ENCODE assay signal across 8 cellular contexts in the genomic region with DNA sequence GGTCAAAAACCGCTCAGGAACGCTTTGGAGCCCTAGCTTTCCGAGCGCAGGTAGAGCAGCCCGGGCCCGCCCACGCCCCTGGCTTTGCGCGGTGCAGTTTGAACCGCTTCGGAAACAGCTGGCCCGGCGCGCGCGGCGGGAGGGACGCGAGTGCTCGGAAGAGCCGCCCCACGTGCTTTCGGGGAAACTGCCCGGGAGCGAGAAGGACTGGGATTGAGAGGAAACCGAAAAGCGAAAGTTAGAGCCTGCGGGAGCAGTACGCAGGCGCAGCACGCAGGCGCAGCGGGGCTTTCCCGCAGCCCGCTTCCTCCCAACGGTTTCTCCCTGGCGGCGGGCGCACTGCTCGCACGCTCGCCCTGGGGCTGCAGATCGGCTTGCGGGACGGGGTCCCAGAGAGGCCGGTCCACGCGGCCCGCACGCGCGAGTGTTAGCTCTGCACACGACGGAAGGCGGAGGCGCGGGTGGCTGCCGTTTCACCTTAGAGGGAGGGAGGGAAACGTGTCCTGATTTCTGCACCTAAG. TPM values are rescaled to one million over a fixed set of nuclear protein-coding genes. Genes with fewer than 3 reads are reported as not detected.
A peak's percentile ranks its signal among the peaks of the same experiment; 100 is the strongest.
DNase-seq lines count a peak whose midpoint lies in the region; ATAC-seq and TF ChIP-seq lines count a peak whose summit lies in the region.

No MANE protein-coding gene starts in this region.

- H3F3A ChIP-seq in SK-N-SH (replicated peaks; ENCODE audit: insufficient read depth) = peaks cover 5% of the 10 kb centered on the region

- peaks cover 0 to 8% of the 10 kb centered on the region in 2 experiments; a peak in 3 of 4 replicates for H3K4me1 ChIP-seq in SK-N-SH (ENCODE audit: control insufficient read depth in 1 of 2, insufficient read depth in 2 of 2, low read depth in 1 of 2, low read length in 1 of 2)
- H3K4me1 ChIP-seq in parathyroid adenoma = no peaks in the 10 kb centered on the region
- H3K4me1 ChIP-seq in tibial nerve = peaks cover 0 to 16% (median 10%) of the 10 kb centered on the region in 4 donors

- peak; percentile 96 for TF ChIP-seq POLR2A in GM10847 (IDR thresholded peaks at IDR 0.05; ENCODE audit: extremely low read depth, insufficient read length)
- peak; percentile 68 to 86 for TF ChIP-seq POLR2A in tibial nerve (IDR thresholded peaks at IDR 0.05)

- H3K27ac Mint-ChIP-seq in activated naive CD8-positive, alpha-beta T cell treated with anti-CD3 and anti-CD28 coated beads, Interleukin-2, amount 10 ng/mL, durations not matched to agents 7 days and 5 days = no peak overlapping the region

- H3K9ac ChIP-seq in SK-N-SH (peak overlapping the region; percentile 66), parathyroid adenoma (no peak overlapping the region)

- no peak for TF ChIP-seq RAD21 in SK-N-SH (IDR thresholded peaks at IDR 0.05; ENCODE audit: low read length)

- H2AFZ ChIP-seq in SK-N-SH (ENCODE audit: low read depth) (peak overlapping the region; percentile 77), parathyroid adenoma (peak overlapping the region; percentile 83)

- peak; percentile 12; the same call in 1 of the 2 replicates for TF ChIP-seq CTCF in SK-N-SH (IDR thresholded peaks at IDR 0.05)
- no peak for TF ChIP-seq CTCF in parathyroid adenoma (IDR thresholded peaks at IDR 0.05)
- TF ChIP-seq CTCF in tibial nerve (IDR thresholded peaks at IDR 0.05) = peak in 2 of 5 experiments; percentile 57 to 68

- POLR2A ChIA-PET in SK-N-SH (lab: Yijun Ruan, JAX) = interaction anchor here (1.3 to 1.7 kb wide), 2 partner anchors 9 to 139 kb away, joined by 5 to 10 read pairs; no protein-coding TSS in a partner anchor
- POLR2A ChIA-PET in activated naive CD8-positive, alpha-beta T cell treated with anti-CD3 and anti-CD28 coated beads, Interleukin-2, amount 10 ng/mL, durations not matched to agents 7 days and 5 days (lab: Charles Lee) = interaction anchor here (0.5 to 3.5 kb wide), 24 partner anchors 9 to 632 kb away, joined by 3 to 73 read pairs (median 6); partner anchors contain the start of genes GLS and STAT4

- TF ChIP-seq EP300 in SK-N-SH (IDR thresholded peaks at IDR 0.05; ENCODE audit: borderline replicate concordance in 1 of 2, low read depth in 1 of 2, low read length in 1 of 2) = peak; percentile 100
- peak; percentile 99 for TF ChIP-seq EP300 in tibial nerve (IDR thresholded peaks at IDR 0.05)

- H3K9me3 ChIP-seq in SK-N-SH (no peaks in the 10 kb centered on the region), parathyroid adenoma (ENCODE audit: control insufficient read depth, low read length) (no peaks in the 10 kb centered on the region), tibial nerve (no peaks in the 10 kb centered on the region)

- no peaks in the 10 kb centered on the region for H3K27me3 ChIP-seq in SK-N-SH (ENCODE audit: insufficient read depth)
- no peaks in the 10 kb centered on the region for H3K27me3 ChIP-seq in parathyroid adenoma (ENCODE audit: control insufficient read depth, insufficient read depth, low read length)
- H3K27me3 ChIP-seq in tibial nerve = no peaks in the 10 kb centered on the region

- ATAC-seq in HG02623 (IDR thresholded peaks at IDR 0.05; ENCODE audit: unreplicated experiment) (peak; percentile 63), Right ventricle myocardium superior (ENCODE audit: poor library complexity) (peak; percentile 100)
- peak; percentile 80 for ATAC-seq in activated naive CD8-positive, alpha-beta T cell treated with anti-CD3 and anti-CD28 coated beads, Interleukin-2, amount 10 ng/mL, durations not matched to agents 7 days and 5 days (ENCODE audit: low read depth)

- no peaks in the 10 kb centered on the region for H4K20me1 ChIP-seq in SK-N-SH (ENCODE audit: insufficient read depth)

- no peak overlapping the region for H3K4me3 Mint-ChIP-seq in activated naive CD8-positive, alpha-beta T cell treated with anti-CD3 and anti-CD28 coated beads, Interleukin-2, amount 10 ng/mL, durations not matched to agents 7 days and 5 days

- H3K27ac ChIP-seq in SK-N-SH (ENCODE audit: low read depth in 2 of 2, low read length in 1 of 2) = peak overlapping the region; percentile 65 to 94
- H3K27ac ChIP-seq in parathyroid adenoma = peak overlapping the region; percentile 61
- peak overlapping the region; percentile 76 to 96 (median 85) for H3K27ac ChIP-seq in tibial nerve

- H3K27me3 Mint-ChIP-seq in activated naive CD8-positive, alpha-beta T cell treated with anti-CD3 and anti-CD28 coated beads, Interleukin-2, amount 10 ng/mL, durations not matched to agents 7 days and 5 days = no peaks in the 10 kb centered on the region

- H3K4me3 ChIP-seq in SK-N-SH (ENCODE audit: low read depth in 2 of 2, low read length in 1 of 2) (peak overlapping the region; percentile 75 to 79), parathyroid adenoma (ENCODE audit: low read depth, low read length) (peak overlapping the region; percentile 95), tibial nerve (peak overlapping the region; percentile 61 to 89 (median 74))

- H3K36me3 Mint-ChIP-seq in activated naive CD8-positive, alpha-beta T cell treated with anti-CD3 and anti-CD28 coated beads, Interleukin-2, amount 10 ng/mL, durations not matched to agents 7 days and 5 days = peaks cover 15% of the 10 kb centered on the region

- intact Hi-C loops in Right ventricle myocardium superior (cut with DNase I) = loop anchor here (10.0 kb wide), 1 partner anchor 175 kb away; no protein-coding TSS in a partner anchor

- peaks cover 8% of the 10 kb centered on the region for H3K9me3 Mint-ChIP-seq in activated naive CD8-positive, alpha-beta T cell treated with anti-CD3 and anti-CD28 coated beads, Interleukin-2, amount 10 ng/mL, durations not matched to agents 7 days and 5 days

- CTCF ChIA-PET in SK-N-SH (lab: Yijun Ruan, JAX) = interaction anchor here (0.7 to 1.3 kb wide), 3 partner anchors 10 to 170 kb away, joined by 3 to 4 read pairs (median 3); no protein-coding TSS in a partner anchor

- no peaks in the 10 kb centered on the region for H3K79me2 ChIP-seq in SK-N-SH (ENCODE audit: insufficient read depth)
- no peaks in the 10 kb centered on the region for H3K79me2 ChIP-seq in parathyroid adenoma

- H3K9me2 ChIP-seq in SK-N-SH = no peaks in the 10 kb centered on the region

- peak; percentile 93 for DNase-seq in NCI-H1092 treated with DMSO at 0.1 percent for 48 hours (lab: John Stamatoyannopoulos, UW)
- DNase-seq in SK-N-SH = peak; percentile 98
- peak; percentile 99 for DNase-seq in activated naive CD8-positive, alpha-beta T cell treated with anti-CD3 and anti-CD28 coated beads, Interleukin-2, amount 10 ng/mL, durations not matched to agents 7 days and 5 days
- peak; percentile 95 for DNase-seq in Right ventricle myocardium superior
- peak; percentile 83 to 86 for DNase-seq in tibial nerve (ENCODE audit: low spot score in 2 of 2)

- peaks cover 32% of the 10 kb centered on the region for H3K4me1 Mint-ChIP-seq in activated naive CD8-positive, alpha-beta T cell treated with anti-CD3 and anti-CD28 coated beads, Interleukin-2, amount 10 ng/mL, durations not matched to agents 7 days and 5 days

- H3K36me3 ChIP-seq in SK-N-SH (replicated peaks in 1 of 2; ENCODE audit: control insufficient read depth in 1 of 2, insufficient read depth in 2 of 2, low read length in 1 of 2) (no peaks in the 10 kb centered on the region), parathyroid adenoma (ENCODE audit: control insufficient read depth, insufficient read depth, low read length) (no peaks in the 10 kb centered on the region), tibial nerve (no peaks in the 10 kb centered on the region)

- WGBS in SK-N-SH (ENCODE audit: low lambda C conversion rate) = 1% methylated on average over 42 of the region's 59 CpGs
- 0% methylated on average over 39 to 48 of the region's 59 CpGs for WGBS in tibial nerve, 2 donors

- H3K4me2 ChIP-seq in SK-N-SH (peak overlapping the region; percentile 78), parathyroid adenoma (ENCODE audit: low read length) (peak overlapping the region; percentile 99)

TF ChIP-seq in SK-N-SH, 30 proteins besides CTCF, POLR2A, EP300 and RAD21 (continues in another document):
- TF ChIP-seq ZBTB33 (IDR thresholded peaks at IDR 0.05; ENCODE audit: borderline replicate concordance, low read depth) (peak; percentile 95), JUND (IDR thresholded peaks at IDR 0.05) (peak; percentile 85), MEF2A (IDR thresholded peaks at IDR 0.05; ENCODE audit: borderline replicate concordance, low read depth) (no peak; the same call in 1 of the 2 replicates), TAF1 (IDR thresholded peaks at IDR 0.05; ENCODE audit: borderline replicate concordance, low read depth, low read length) (peak; percentile 91), SMC3 (IDR thresholded peaks at IDR 0.05; ENCODE audit: low read depth, low read length) (no peak), NRF1 (IDR thresholded peaks at IDR 0.05; ENCODE audit: low read depth, low read length) (peak; percentile 95), FOSL2 (IDR thresholded peaks at IDR 0.05; ENCODE audit: borderline replicate concordance, low read depth) (no peak; the same call in 1 of the 2 replicates)

RNA-seq across cellular contexts. Expression of gene STAT1, which starts 6.3 kb away (rescaled TPM):
- polyA plus RNA-seq in SK-N-SH (2012; rRNA removed) = 22.1 and 26.9 TPM in 2 replicates
- polyA plus RNA-seq in SK-N-SH (2012; cell fraction: cytosol; rRNA removed) = 25.8 and 27.2 TPM in 2 replicates
- polyA plus RNA-seq in SK-N-SH (2012; cell fraction: nucleus; rRNA removed) = 25.9 and 30.7 TPM in 2 replicates
- 100 to 1,000 TPM; 544 to 571 TPM for total RNA-seq in activated naive CD8-positive, alpha-beta T cell treated with anti-CD3 and anti-CD28 coated beads, Interleukin-2, amount 10 ng/mL, durations not matched to agents 7 days and 5 days
- total RNA-seq in Right ventricle myocardium superior (31.5 TPM), tibial nerve (10 to 100 TPM; 40.2 to 73.9 (median 65.6) TPM)

Comparison
In these comparisons a context has a peak if more than half of its experiments do, and no peak if none do; other contexts are left out.
1. Peak in every context shown above with its lines: DNase-seq, ATAC-seq, H3K4me3 ChIP-seq and H3K27ac ChIP-seq.
2. RNA of gene STAT1, which starts 6.3 kb away (total RNA-seq): 544 to 571 TPM in activated naive CD8-positive, alpha-beta T cell treated with anti-CD3 and anti-CD28 coated beads, Interleukin-2, amount 10 ng/mL, durations not matched to agents 7 days and 5 days; 40.2 to 73.9 TPM in tibial nerve and 31.5 TPM in Right ventricle myocardium superior (single experiment); every median in the first group is over 4 times any median in the second.